In genomic region chr19:19548915-19549537, GRCh38 we compare ENCODE assay signal across 2 cellular contexts.
A peak's percentile ranks its signal among the peaks of the same experiment; 100 is the strongest.
TF ChIP-seq lines count a peak whose summit lies in the region.

No MANE protein-coding gene starts in this region.

TF ChIP-seq in HepG2, 621 proteins besides CTCF, POLR2A, EP300 and RAD21:
- TF ChIP-seq, protein P1, sequence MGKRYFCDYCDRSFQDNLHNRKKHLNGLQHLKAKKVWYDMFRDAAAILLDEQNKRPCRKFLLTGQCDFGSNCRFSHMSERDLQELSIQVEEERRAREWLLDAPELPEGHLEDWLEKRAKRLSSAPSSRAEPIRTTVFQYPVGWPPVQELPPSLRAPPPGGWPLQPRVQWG (CRISPR knock-in tag; IDR thresholded peaks at IDR 0.05; ENCODE audit: borderline replicate concordance, low read depth) = no peak
- TF ChIP-seq ZKSCAN1 (IDR thresholded peaks at IDR 0.05; ENCODE audit: low read length) = no peak
- TF ChIP-seq CEBPB (IDR thresholded peaks at IDR 0.05; ENCODE audit: borderline replicate concordance, low read depth, low read length) = peak; percentile 46; the same call in 1 of the 2 replicates

TF ChIP-seq in HEK293T, 16 proteins besides CTCF, POLR2A, EP300 and RAD21:
- TF ChIP-seq FOXM1 (IDR thresholded peaks at IDR 0.05; ENCODE audit: borderline replicate concordance) = no peak
- no peak for TF ChIP-seq NFRKB (IDR thresholded peaks at IDR 0.05)
- TF ChIP-seq ELF4 (IDR thresholded peaks at IDR 0.05) = no peak
- TF ChIP-seq HDGF (IDR thresholded peaks at IDR 0.05; ENCODE audit: borderline replicate concordance) = no peak
- TF ChIP-seq, protein P2, sequence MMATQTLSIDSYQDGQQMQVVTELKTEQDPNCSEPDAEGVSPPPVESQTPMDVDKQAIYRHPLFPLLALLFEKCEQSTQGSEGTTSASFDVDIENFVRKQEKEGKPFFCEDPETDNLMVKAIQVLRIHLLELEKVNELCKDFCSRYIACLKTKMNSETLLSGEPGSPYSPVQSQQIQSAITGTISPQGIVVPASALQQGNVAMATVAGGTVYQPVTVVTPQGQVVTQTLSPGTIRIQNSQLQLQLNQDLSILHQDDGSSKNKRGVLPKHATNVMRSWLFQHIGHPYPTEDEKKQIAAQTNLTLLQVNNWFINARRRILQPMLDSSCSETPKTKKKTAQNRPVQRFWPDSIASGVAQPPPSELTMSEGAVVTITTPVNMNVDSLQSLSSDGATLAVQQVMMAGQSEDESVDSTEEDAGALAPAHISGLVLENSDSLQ (IDR thresholded peaks at IDR 0.05) = no peak
